8 cellular contexts compared by ENCODE assay signal in genomic region chr3:11846281-11847034, GRCh38. TPM values are rescaled to one million over a fixed set of nuclear protein-coding genes. Genes with fewer than 3 reads are reported as not detected.
DNase-seq lines count a peak whose midpoint lies in the region; ATAC-seq lines count a peak whose summit lies in the region.

A gene with protein sequence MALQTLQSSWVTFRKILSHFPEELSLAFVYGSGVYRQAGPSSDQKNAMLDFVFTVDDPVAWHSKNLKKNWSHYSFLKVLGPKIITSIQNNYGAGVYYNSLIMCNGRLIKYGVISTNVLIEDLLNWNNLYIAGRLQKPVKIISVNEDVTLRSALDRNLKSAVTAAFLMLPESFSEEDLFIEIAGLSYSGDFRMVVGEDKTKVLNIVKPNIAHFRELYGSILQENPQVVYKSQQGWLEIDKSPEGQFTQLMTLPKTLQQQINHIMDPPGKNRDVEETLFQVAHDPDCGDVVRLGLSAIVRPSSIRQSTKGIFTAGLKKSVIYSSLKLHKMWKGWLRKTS (minus strand): TSS chr3:11846885. CDS start chr3:11846636, 249 bp downstream.

- peak within 1 kb of the TSS; percentile 79 for H3K4me3 ChIP-seq in endocrine pancreas (ENCODE audit: control insufficient read depth, insufficient read depth, low read length)

- DNase-seq in COR-L47 (lab: John Stamatoyannopoulos, UW) (peak; percentile 63), HS-27A (ENCODE audit: low read depth) (peak; percentile 74), NOMO-1 treated with DMSO at 0.1 percent for 48 hours (lab: John Stamatoyannopoulos, UW; ENCODE audit: unreplicated experiment) (peak; percentile 91), mesenteric fat pad (ENCODE audit: low spot score) (peak; percentile 94)
- peak; percentile 43 to 74 (median 73) for DNase-seq in activated CD8-positive, alpha-beta memory T cell treated with anti-CD3 and anti-CD28 coated beads for 48 hours (ENCODE audit: low read depth in 2 of 3, low spot score in 2 of 3)
- peak; percentile 63 for DNase-seq in stimulated activated CD8-positive, alpha-beta memory T cell treated with anti-CD3 and anti-CD28 coated beads, Interleukin-15, amount 100 ng/mL, for 24 hours (ENCODE audit: low read depth)

- no peaks in the 10 kb centered on the region for H3K9me3 ChIP-seq in endocrine pancreas (ENCODE audit: control insufficient read depth, low read length)

- no peaks in the 10 kb centered on the region for H3K27me3 ChIP-seq in endocrine pancreas (ENCODE audit: control insufficient read depth, insufficient read depth, low read length)

- ATAC-seq in GM19467 (IDR thresholded peaks at IDR 0.05; ENCODE audit: unreplicated experiment), result peak; percentile 100

- peak within 1 kb of the TSS; percentile 93 for H3K9ac ChIP-seq in endocrine pancreas (ENCODE audit: control insufficient read depth, insufficient read depth, low read length)

- peaks cover 3% of the 10 kb centered on the region for H3K36me3 ChIP-seq in endocrine pancreas (ENCODE audit: control insufficient read depth, insufficient read depth, low read length)

- no peaks in the 10 kb centered on the region for H3K4me1 ChIP-seq in endocrine pancreas (ENCODE audit: control insufficient read depth, insufficient read depth, low read length)

RNA-seq across cellular contexts. Expression of the gene that starts here (rescaled TPM):
- total RNA-seq in mesenteric fat pad, result 19.7 TPM

Comparison
In these comparisons a context has a peak if more than half of its experiments do, and no peak if none do; other contexts are left out.
1. Peak in every context shown above with its lines: DNase-seq, ATAC-seq and H3K4me3 ChIP-seq.